14 cellular contexts compared by ENCODE assay signal in the genomic region with DNA sequence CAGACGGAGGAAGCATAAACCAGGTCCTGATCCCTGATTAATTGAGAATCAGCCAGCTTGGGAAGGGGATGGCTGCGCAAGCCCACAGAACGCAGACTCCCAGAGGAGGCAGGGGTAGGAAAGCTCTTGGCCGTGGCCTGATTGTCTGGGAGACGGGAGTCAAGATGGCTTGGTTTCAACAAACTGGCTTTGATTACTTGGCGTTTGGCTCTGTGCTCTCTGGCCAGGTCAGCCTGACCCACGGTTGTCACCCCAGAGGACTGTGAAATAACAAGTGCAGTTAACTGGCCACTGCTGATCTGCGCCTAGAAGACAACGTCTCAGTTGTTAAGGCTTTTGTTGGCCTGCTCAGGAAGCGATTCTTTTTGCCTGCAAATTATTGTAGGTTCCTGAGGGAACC.
DNase-seq lines count a peak whose midpoint lies in the region; ATAC-seq lines count a peak whose summit lies in the region.
"Had no signal": no experiment of that assay in that cellular context is flagged by ENCODE, and none has a peak within 500 bp of the region (broad histone marks: within the 10 kb centered on the region; RNA-seq: fewer than 3 reads in every experiment).

No MANE protein-coding gene starts in this region.

- no peaks in the 10 kb centered on the region for H3K9me3 ChIP-seq in right cardiac atrium (ENCODE audit: control insufficient read depth, low read length)
- H3K9me3 ChIP-seq: SJCRH30 had no signal

- H3K27me3 ChIP-seq in right cardiac atrium (ENCODE audit: control insufficient read depth, insufficient read depth): no peaks in the 10 kb centered on the region
- H3K27me3 ChIP-seq: SJCRH30 had no signal

- ATAC-seq in right cardiac atrium (peak; percentile 77 to 84), sciatic nerve (peak; percentile 84), GM18498 (IDR thresholded peaks at IDR 0.05; ENCODE audit: unreplicated experiment) (no peak), HG02840 (IDR thresholded peaks at IDR 0.05; ENCODE audit: low FRiP score, unreplicated experiment) (no peak), HG03039 (IDR thresholded peaks at IDR 0.05; ENCODE audit: unreplicated experiment) (no peak)
- ATAC-seq: naive thymus-derived CD4-positive, alpha-beta T cell had no signal

- 47% methylated on average over 10 of the region's 10 CpGs for WGBS in right cardiac atrium

- peaks cover 6% of the 10 kb centered on the region for H3K4me1 ChIP-seq in right cardiac atrium (ENCODE audit: control insufficient read depth, insufficient read depth, low read length)
- H3K4me1 ChIP-seq: SJCRH30 had no signal

- H3K4me3 ChIP-seq in right cardiac atrium (ENCODE audit: low read length): no peak overlapping the region
- H3K4me3 ChIP-seq: SJCRH30 had no signal

- DNase-seq in AG20443 (ENCODE audit: low spot score) (peak; percentile 15), cerebellum (ENCODE audit: low spot score) (peak; percentile 31), right cardiac atrium (peak; percentile 54 to 84 (median 81)), sciatic nerve (ENCODE audit: low spot score) (peak; percentile 68), GM19240 (ENCODE audit: insufficient read length, low spot score) (no peak)
- DNase-seq: activated naive CD4-positive, alpha-beta T cell treated with Interleukin-2 at 50 U/mL for 16 hours; cortex of kidney; naive thymus-derived CD4-positive, alpha-beta T cell; NCI-H2081 treated with DMSO at 0.1 percent for 48 hours; SJCRH30; small intestine had no signal

- intact Hi-C loops in right cardiac atrium (cut with DNase I): no loop called here
- intact Hi-C loops in sciatic nerve (cut with DNase I): no loop called here

- no peak overlapping the region for H3K27ac ChIP-seq in right cardiac atrium (ENCODE audit: low read length)
- H3K27ac ChIP-seq: SJCRH30 had no signal

Comparison
In these comparisons a context has a peak if more than half of its experiments do, and no peak if none do; other contexts are left out.
1. ATAC-seq: peak in right cardiac atrium (2 of 2) and sciatic nerve (single experiment); none in GM18498 (single experiment), HG02840 (single experiment) and HG03039 (single experiment).